Comparison of ENCODE assay signal across 9 cellular contexts in genomic region chr3:81462921-81463320, GRCh38.
"Had no signal": no experiment of that assay in that cellular context is flagged by ENCODE, and none has a peak within 500 bp of the region (broad histone marks: within the 10 kb centered on the region; RNA-seq: fewer than 3 reads in every experiment).

No MANE protein-coding gene starts in this region.

- H3K4me3 ChIP-seq: dorsolateral prefrontal cortex, upper lobe of left lung had no signal

- H3K9me3 ChIP-seq: upper lobe of left lung had no signal

- DNase-seq: activated CD4-positive, alpha-beta T cell treated with anti-CD3 and anti-CD28 coated beads, Interleukin-2, amount 50 U/mL, for 4 hours; activated CD4-positive, CD25-positive, alpha-beta regulatory T cell treated with anti-CD3 and anti-CD28 coated beads, Interleukin-2, amount 50 U/mL, for 72 hours; activated T-cell treated with anti-CD3 and anti-CD28 coated beads, Interleukin-2, amount 50 U/mL, for 1 hour; amygdala; dorsolateral prefrontal cortex; glutamatergic neuron; nephron progenitor cell; stimulated activated CD4-positive, alpha-beta T cell treated with anti-CD3 and anti-CD28 coated beads, Interleukin-2, amount 100 ng/mL, for 48 hours; upper lobe of left lung had no signal

- H3K27ac ChIP-seq: dorsolateral prefrontal cortex, upper lobe of left lung had no signal

- H3K27me3 ChIP-seq: dorsolateral prefrontal cortex, upper lobe of left lung had no signal

- H3K36me3 ChIP-seq: upper lobe of left lung had no signal
